Comparison of ENCODE assay signal across 10 cellular contexts in genomic region chr15:98547255-98547654, GRCh38.
A peak's percentile ranks its signal among the peaks of the same experiment; 100 is the strongest.
DNase-seq lines count a peak whose midpoint lies in the region; ATAC-seq and TF ChIP-seq lines count a peak whose summit lies in the region.
"Had no signal": no experiment of that assay in that cellular context is flagged by ENCODE, and none has a peak within 500 bp of the region (broad histone marks: within the 10 kb centered on the region; RNA-seq: fewer than 3 reads in every experiment).

No MANE protein-coding gene starts in this region.

- H3K27me3 Mint-ChIP-seq in HFFc6 (ENCODE audit: insufficient read depth) (peaks cover 44% of the 10 kb centered on the region), endodermal cell (ENCODE audit: insufficient read depth) (peaks cover 78% of the 10 kb centered on the region)

- no peak for TF ChIP-seq CTCF in HFFc6 (IDR thresholded peaks at IDR 0.05)
- TF ChIP-seq CTCF in endodermal cell (conservative IDR thresholded peaks at IDR 0.05) = no peak
- no peak for TF ChIP-seq CTCF in neural cell (IDR thresholded peaks at IDR 0.05; ENCODE audit: poor library complexity, severe bottlenecking)

- no peak for DNase-seq in HFFc6
- DNase-seq in endodermal cell = no peak
- no peak for DNase-seq in activated CD4-positive, CD25-positive, alpha-beta regulatory T cell (lab: John Stamatoyannopoulos, UW)
- no peak for DNase-seq in NCI-H774 (lab: John Stamatoyannopoulos, UW)
- DNase-seq: COR-L47, NCI-H2081 treated with DMSO at 0.1 percent for 48 hours had no signal

- no peaks in the 10 kb centered on the region for H3F3A ChIP-seq in neural cell (ENCODE audit: insufficient read depth, low read length, poor library complexity, severe bottlenecking)

- no peak for TF ChIP-seq EP300 in neural cell (conservative IDR thresholded peaks at IDR 0.05; ENCODE audit: poor library complexity, severe bottlenecking)

- H3K27ac Mint-ChIP-seq in HFFc6 = no peak overlapping the region
- H3K27ac Mint-ChIP-seq in endodermal cell = no peak overlapping the region

- peaks cover 0 to 17% (median 6%) of the 10 kb centered on the region in 11 experiments; a peak in 13 of 22 replicates for H3K9me3 ChIP-seq in BLaER1 treated with 17β-estradiol and CSF1 and Interleukin-3, amounts not matched to agents 10 nM and 100 nM (replicated peaks in 1 of 11)
- H3K9me3 ChIP-seq in endodermal cell (ENCODE audit: control insufficient read depth, low read length) = peaks cover 6% of the 10 kb centered on the region
- H3K9me3 ChIP-seq in neural cell (ENCODE audit: low read length) = no peaks in the 10 kb centered on the region

- ATAC-seq in GM21786 (IDR thresholded peaks at IDR 0.05; ENCODE audit: unreplicated experiment) (no peak), GM19035 (IDR thresholded peaks at IDR 0.05; ENCODE audit: unreplicated experiment) (no peak)

- no peak overlapping the region for H2AFZ ChIP-seq in neural cell (ENCODE audit: low read depth, low read length)

- H3K9ac ChIP-seq in BLaER1 treated with 17β-estradiol and CSF1 and Interleukin-3, amounts not matched to agents 10 nM and 100 nM = peak overlapping the region in 1 of 11 experiments; percentile 77; a peak in 1 of 22 replicates
- H3K9ac ChIP-seq in endodermal cell (ENCODE audit: extremely low read depth, low read length, poor library complexity, severe bottlenecking) (no peak overlapping the region), neural cell (ENCODE audit: low read length) (no peak overlapping the region)

- peaks cover 6 to 24% (median 19%) of the 10 kb centered on the region in 10 experiments; a peak in 18 of 20 replicates for H3K4me1 ChIP-seq in BLaER1 treated with 17β-estradiol and CSF1 and Interleukin-3, amounts not matched to agents 10 nM and 100 nM
- H3K4me1 ChIP-seq in endodermal cell (ENCODE audit: control insufficient read depth, insufficient read depth, low read length) = peaks cover 2% of the 10 kb centered on the region

- H3K9me3 Mint-ChIP-seq in HFFc6 = peaks cover 8% of the 10 kb centered on the region; the same call in 1 of the 2 replicates
- peaks cover 6% of the 10 kb centered on the region for H3K9me3 Mint-ChIP-seq in endodermal cell

- no peaks in the 10 kb centered on the region for H4K20me1 ChIP-seq in BLaER1 treated with 17β-estradiol and CSF1 and Interleukin-3, amounts not matched to agents 10 nM and 100 nM
- H4K20me1 ChIP-seq in neural cell (ENCODE audit: insufficient read depth) = no peaks in the 10 kb centered on the region

- H3K27ac ChIP-seq in BLaER1 treated with 17β-estradiol and CSF1 and Interleukin-3, amounts not matched to agents 10 nM and 100 nM = peak overlapping the region in 1 of 11 experiments; percentile 75; a peak in 1 of 22 replicates
- no peak overlapping the region for H3K27ac ChIP-seq in endodermal cell (ENCODE audit: low read depth, low read length)
- no peak overlapping the region for H3K27ac ChIP-seq in neural cell (ENCODE audit: low read length)

- TF ChIP-seq RAD21 in neural cell (conservative IDR thresholded peaks at IDR 0.05) = no peak

- 3 to 17% methylated on average over 3 to 4 of the region's 4 CpGs for WGBS in endodermal cell (ENCODE audit: insufficient coverage in 1 of 2, insufficient read length in 1 of 2), 2 experiments

- H3K9me2 ChIP-seq in neural cell (ENCODE audit: insufficient read depth, low read length) = no peaks in the 10 kb centered on the region

- no peaks in the 10 kb centered on the region for H3K79me2 ChIP-seq in neural cell (replicated peaks; ENCODE audit: insufficient read depth, low read length)

- peak overlapping the region in 7 of 10 experiments; percentile 56 to 76 (median 63); a peak in 14 of 20 replicates for H3K4me3 ChIP-seq in BLaER1 treated with 17β-estradiol and CSF1 and Interleukin-3, amounts not matched to agents 10 nM and 100 nM
- peak overlapping the region; percentile 77 for H3K4me3 ChIP-seq in endodermal cell (ENCODE audit: low read length)
- peak overlapping the region; percentile 94 for H3K4me3 ChIP-seq in neural cell (ENCODE audit: low read length)

- H3K27me3 ChIP-seq in BLaER1 treated with 17β-estradiol and CSF1 and Interleukin-3, amounts not matched to agents 10 nM and 100 nM = peaks cover 0 to 6% (median 0%) of the 10 kb centered on the region in 11 experiments; a peak in 2 of 22 replicates
- H3K27me3 ChIP-seq in endodermal cell (ENCODE audit: control insufficient read depth, insufficient read depth, low read length, poor library complexity, severe bottlenecking) = peaks cover 34% of the 10 kb centered on the region
- H3K27me3 ChIP-seq in neural cell (ENCODE audit: insufficient read depth, low read depth, low read length) = peaks cover 26% of the 10 kb centered on the region

- H3K36me3 Mint-ChIP-seq in HFFc6 (ENCODE audit: low read depth) (0 out of 2 replicates have a peak, but pooled peaks cover 6% of the 10 kb centered on the region), endodermal cell (ENCODE audit: low read depth) (peaks cover 2% of the 10 kb centered on the region)

- H3K36me3 ChIP-seq in BLaER1 treated with 17β-estradiol and CSF1 and Interleukin-3, amounts not matched to agents 10 nM and 100 nM = no peaks in the 10 kb centered on the region
- H3K36me3 ChIP-seq in endodermal cell (ENCODE audit: control insufficient read depth, insufficient read depth, low read length) = no peaks in the 10 kb centered on the region
- H3K36me3 ChIP-seq in neural cell (ENCODE audit: insufficient read depth, low read length) = no peaks in the 10 kb centered on the region

- H3K4me3 Mint-ChIP-seq in HFFc6 (peak overlapping the region; percentile 89; the same call in 1 of the 2 replicates), endodermal cell (peak overlapping the region; percentile 62)

- H3K4me1 Mint-ChIP-seq in HFFc6 (ENCODE audit: low read depth) (peaks cover 17% of the 10 kb centered on the region), endodermal cell (peaks cover 29% of the 10 kb centered on the region)

- H3K4me2 ChIP-seq in BLaER1 treated with 17β-estradiol and CSF1 and Interleukin-3, amounts not matched to agents 10 nM and 100 nM = peak overlapping the region; percentile 87 to 100 (median 97)
- H3K4me2 ChIP-seq in neural cell (ENCODE audit: low read length) = no peak overlapping the region

TF ChIP-seq in neural cell, 6 proteins besides CTCF, POLR2A, EP300 and RAD21:
- TF ChIP-seq TAF1 (IDR thresholded peaks at IDR 0.05; ENCODE audit: low read depth) (no peak), POLR2AphosphoS5 (IDR thresholded peaks at IDR 0.05) (no peak), SMC3 (conservative IDR thresholded peaks at IDR 0.05; ENCODE audit: poor library complexity) (no peak), MXI1 (conservative IDR thresholded peaks at IDR 0.05; ENCODE audit: poor library complexity, severe bottlenecking) (no peak), REST (IDR thresholded peaks at IDR 0.05; ENCODE audit: borderline replicate concordance) (no peak), EZH2 (IDR thresholded peaks at IDR 0.05; ENCODE audit: borderline replicate concordance, insufficient read depth, low read length, poor library complexity, severe bottlenecking) (no peak)
TF ChIP-seq in neural cell: peak in this region for 0.
